ENCODE assay signal across 24 cellular contexts in genomic region chr5:38616061-38616460, GRCh38. TPM values are rescaled to one million over a fixed set of nuclear protein-coding genes. Genes with fewer than 3 reads are reported as not detected.
DNase-seq lines count a peak whose midpoint lies in the region; TF ChIP-seq lines count a peak whose summit lies in the region.
"Had no signal": no experiment of that assay in that cellular context is flagged by ENCODE, and none has a peak within 500 bp of the region (broad histone marks: within the 10 kb centered on the region; RNA-seq: fewer than 3 reads in every experiment).

No MANE protein-coding gene starts in this region.

- intact Hi-C loops in thyroid gland (cut with DNase I): no loop called here

- H3K79me2 ChIP-seq in trophoblast cell (ENCODE audit: control insufficient read depth, insufficient read depth, low read length, poor library complexity): no peaks in the 10 kb centered on the region

- no peak overlapping the region for H3K4me2 ChIP-seq in trophoblast cell (ENCODE audit: low read length)
- H3K4me2 ChIP-seq: BLaER1 had no signal

- no peak overlapping the region for H3K9ac ChIP-seq in trophoblast cell (ENCODE audit: low read length)
- H3K9ac ChIP-seq: BLaER1 had no signal

- H2BK5ac ChIP-seq in trophoblast cell (ENCODE audit: low read depth, low read length, poor library complexity): no peak overlapping the region

- H3K18ac ChIP-seq in trophoblast cell (ENCODE audit: low read length): no peak overlapping the region

- no peaks in the 10 kb centered on the region for H3K27me3 ChIP-seq in trophoblast cell (ENCODE audit: insufficient read depth, low read length)
- H3K27me3 ChIP-seq in thyroid gland: no peaks in the 10 kb centered on the region
- H3K27me3 ChIP-seq in BE2C: no peaks in the 10 kb centered on the region
- H3K27me3 ChIP-seq: BLaER1, suprapubic skin had no signal

- in situ Hi-C loops in astrocyte of the spinal cord (cut with HindIII; ENCODE audit: low sequenced_read_pairs): no loop called here

- H3K4me1 ChIP-seq in trophoblast cell (ENCODE audit: control insufficient read depth in 1 of 2, insufficient read depth in 2 of 2, low read length in 2 of 2) (peaks cover 0 to 3% of the 10 kb centered on the region in 2 experiments), thyroid gland (peaks cover 15 to 20% of the 10 kb centered on the region in 2 donors), BE2C (peaks cover 4% of the 10 kb centered on the region)
- H3K4me1 ChIP-seq: BLaER1 had no signal

- H4K91ac ChIP-seq in trophoblast cell (ENCODE audit: low read depth, low read length): no peak overlapping the region

- H3K36me3 ChIP-seq in trophoblast cell (ENCODE audit: control insufficient read depth in 1 of 2, insufficient read depth in 2 of 2, low read length in 2 of 2) (no peaks in the 10 kb centered on the region), thyroid gland (no peaks in the 10 kb centered on the region), BE2C (no peaks in the 10 kb centered on the region)
- H3K36me3 ChIP-seq: BLaER1, lower lobe of right lung, prostate gland, suprapubic skin had no signal

- no peak overlapping the region for H2BK12ac ChIP-seq in trophoblast cell (ENCODE audit: low read length)

- H4K12ac ChIP-seq in trophoblast cell (ENCODE audit: low read depth, low read length): no peak overlapping the region

- DNase-seq in DMS 273 (lab: John Stamatoyannopoulos, UW; ENCODE audit: unreplicated experiment) (peak; percentile 18), DMS 273 treated with DMSO at 0.1 percent for 48 hours (lab: John Stamatoyannopoulos, UW) (no peak), astrocyte of the spinal cord (ENCODE audit: low read depth, low spot score) (peak; percentile 63), fibroblast of the conjunctiva (ENCODE audit: low read depth) (peak; percentile 69), trophoblast cell (no peak), OCI-M2 (lab: John Stamatoyannopoulos, UW; ENCODE audit: unreplicated experiment) (no peak), thyroid gland (no peak), BE2C (no peak)
- DNase-seq: activated CD4-positive, alpha-beta memory T cell treated with anti-CD3 and anti-CD28 coated beads for 36 hours; activated effector memory CD4-positive, alpha-beta T cell treated with anti-CD3 and anti-CD28 coated beads, Interleukin-2, amount 50 U/mL, for 16 hours; activated T-cell treated with anti-CD3 and anti-CD28 coated beads for 4 hours; Caco-2; H7; KG1; lower lobe of right lung; NCI-H146; NCI-H510A treated with DMSO at 0.1 percent for 48 hours; NK-92 treated with Interleukin-12 subunit alpha and Interleukin-12 subunit beta, amount 100 ng/mL, for 24 hours; stimulated activated CD4-positive, alpha-beta T cell treated with anti-CD3 and anti-CD28 coated beads, Interleukin-1b, Interleukin-23, amount 100 ng/mL, for 48 hours; T-helper 9 cell had no signal

- TF ChIP-seq POLR2A in thyroid gland (IDR thresholded peaks at IDR 0.05): no peak

- H2AK5ac ChIP-seq in trophoblast cell (ENCODE audit: low read length): no peak overlapping the region

- H3K9me3 ChIP-seq in trophoblast cell (ENCODE audit: insufficient read depth, low read depth, low read length): no peaks in the 10 kb centered on the region
- H3K9me3 ChIP-seq in thyroid gland: no peaks in the 10 kb centered on the region
- no peaks in the 10 kb centered on the region; the same call in 1 of the 2 replicates for H3K9me3 ChIP-seq in BE2C
- H3K9me3 ChIP-seq: prostate gland had no signal

- no peak overlapping the region for H3K23ac ChIP-seq in trophoblast cell (ENCODE audit: low read length)

- no peak overlapping the region for H3K4ac ChIP-seq in trophoblast cell (ENCODE audit: low read depth, low read length)

- no peak overlapping the region for H3K14ac ChIP-seq in trophoblast cell (ENCODE audit: low read length)

- H3K4me3 ChIP-seq in astrocyte of the spinal cord (ENCODE audit: low read depth, low read length) (no peak overlapping the region), trophoblast cell (ENCODE audit: low read depth, low read length) (no peak overlapping the region), thyroid gland (replicated peaks in 1 of 3) (no peak overlapping the region), BE2C (ENCODE audit: low read depth, low read length) (no peak overlapping the region)
- H3K4me3 ChIP-seq: BLaER1, lower lobe of right lung, prostate gland, suprapubic skin had no signal

- H3K27ac ChIP-seq in trophoblast cell (ENCODE audit: low read depth, low read length) (no peak overlapping the region), thyroid gland (no peak overlapping the region)
- H3K27ac ChIP-seq: 22Rv1, BLaER1, lower lobe of right lung, suprapubic skin had no signal

- TF ChIP-seq CTCF in astrocyte of the spinal cord (IDR thresholded peaks at IDR 0.05; ENCODE audit: low read depth, low read length) (no peak), thyroid gland (IDR thresholded peaks at IDR 0.05) (no peak), BE2C (IDR thresholded peaks at IDR 0.05; ENCODE audit: low read depth, low read length) (no peak)

- H3K79me1 ChIP-seq in trophoblast cell (ENCODE audit: low read length): no peaks in the 10 kb centered on the region

- H4K8ac ChIP-seq in trophoblast cell (ENCODE audit: low read depth, low read length): no peak overlapping the region

- no peak overlapping the region for H2BK120ac ChIP-seq in trophoblast cell (ENCODE audit: insufficient read depth, low read length, poor library complexity)

- WGBS in trophoblast cell (ENCODE audit: extremely low coverage, insufficient coverage, insufficient read length): no CpG with 5 or more reads among the region's 3 CpGs
- WGBS in thyroid gland, 2 donors: 72 to 79% methylated on average over 3 of the region's 3 CpGs

- H2AFZ ChIP-seq in trophoblast cell (ENCODE audit: insufficient read depth, low read length, poor library complexity): no peak overlapping the region

RNA-seq across cellular contexts. Expression of gene LIFR, which starts 59.6 kb away (rescaled TPM):
- polyA plus RNA-seq in trophoblast cell (2013): 16.6 and 16.7 TPM in 2 replicates
- total RNA-seq in thyroid gland: 100 to 1,000 TPM; 172 to 446 (median 233) TPM
- polyA plus RNA-seq in BE2C (2012; ENCODE audit: insufficient read depth, insufficient read length, low read depth): 8.2 TPM

Comparison
In these comparisons a context has a peak if more than half of its experiments do, and no peak if none do; other contexts are left out.
1. DNase-seq: peak in DMS 273 (single experiment), astrocyte of the spinal cord (single experiment) and fibroblast of the conjunctiva (single experiment); none in DMS 273 treated with DMSO at 0.1 percent for 48 hours (single experiment), trophoblast cell (0 of 2), OCI-M2 (single experiment), thyroid gland (0 of 2) and BE2C (single experiment).